Comparison of ENCODE assay signal across 8 cellular contexts in the genomic region with DNA sequence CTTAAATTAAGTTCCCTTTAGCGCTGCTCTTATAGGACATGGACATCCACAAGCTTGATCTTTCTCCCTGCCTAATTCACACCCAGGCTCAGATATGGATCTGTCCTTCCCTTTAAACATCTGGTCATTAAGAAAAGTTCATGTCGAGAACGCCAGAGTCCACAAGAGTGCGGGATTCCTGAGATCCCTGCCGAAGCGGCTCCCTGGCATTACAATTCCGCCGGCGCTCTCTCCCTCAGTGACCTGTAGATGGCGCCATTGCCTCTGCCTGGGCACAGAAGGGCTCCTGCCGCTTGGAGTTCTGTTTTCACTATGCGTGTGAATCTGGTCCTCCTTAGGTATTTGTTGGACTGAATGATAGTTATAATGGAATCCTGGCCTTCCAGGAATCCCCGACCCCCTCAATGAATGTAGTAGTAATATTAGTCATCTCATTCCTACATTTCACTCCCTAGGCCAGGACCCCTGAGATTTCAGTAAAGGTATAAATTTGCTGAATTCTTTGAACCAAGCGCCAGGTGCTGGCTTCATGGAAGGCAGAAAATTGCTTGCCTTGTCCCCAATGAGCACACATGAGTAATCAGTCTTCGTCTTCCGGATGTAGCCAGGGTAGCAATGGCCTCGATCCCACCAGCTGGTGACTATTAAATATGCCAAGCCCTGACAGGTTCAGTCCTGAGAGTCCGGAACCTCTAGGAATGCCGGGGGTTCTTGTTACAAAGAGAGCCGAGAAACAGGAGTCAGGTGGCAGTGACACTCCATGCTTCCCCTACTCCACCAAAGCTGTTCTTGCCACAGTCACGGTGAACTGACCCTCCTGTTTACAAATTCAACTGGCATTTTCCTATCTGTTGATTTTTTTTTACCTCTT. TPM values are rescaled to one million over a fixed set of nuclear protein-coding genes. Genes with fewer than 3 reads are reported as not detected.
DNase-seq lines count a peak whose midpoint lies in the region; ATAC-seq and TF ChIP-seq lines count a peak whose summit lies in the region.

No MANE protein-coding gene starts in this region.

- H3K27ac ChIP-seq in A673 (ENCODE audit: low read depth, low read length, poor library complexity, severe bottlenecking) = no peak overlapping the region
- no peak overlapping the region for H3K27ac ChIP-seq in cardiac muscle cell
- no peak overlapping the region for H3K27ac ChIP-seq in prostate gland
- H3K27ac ChIP-seq in aorta (ENCODE audit: low read depth in 1 of 2, low read length in 2 of 2) = no peak overlapping the region

- H3K36me3 ChIP-seq in A673 (ENCODE audit: insufficient read depth, low read length, poor library complexity, severe bottlenecking) (no peaks in the 10 kb centered on the region), cardiac muscle cell (no peaks in the 10 kb centered on the region), prostate gland (no peaks in the 10 kb centered on the region), aorta (ENCODE audit: control insufficient read depth in 1 of 2, insufficient read depth in 2 of 2, low read length in 1 of 2) (no peaks in the 10 kb centered on the region)

- no peaks in the 10 kb centered on the region for H3K9me3 ChIP-seq in A673 (ENCODE audit: low read depth, low read length, poor library complexity, severe bottlenecking)
- no peaks in the 10 kb centered on the region for H3K9me3 ChIP-seq in cardiac muscle cell (ENCODE audit: low read depth)
- H3K9me3 ChIP-seq in prostate gland = no peaks in the 10 kb centered on the region
- no peaks in the 10 kb centered on the region for H3K9me3 ChIP-seq in aorta (ENCODE audit: control insufficient read depth, low read length)

- no peak overlapping the region for H3K4me3 ChIP-seq in A673 (ENCODE audit: low read depth, low read length, poor library complexity, severe bottlenecking)
- H3K4me3 ChIP-seq in cardiac muscle cell = no peak overlapping the region
- H3K4me3 ChIP-seq in prostate gland = no peak overlapping the region
- no peak overlapping the region for H3K4me3 ChIP-seq in aorta (ENCODE audit: low read length in 2 of 2)

- H3K4me3 Mint-ChIP-seq in activated naive CD8-positive, alpha-beta T cell treated with anti-CD3 and anti-CD28 coated beads, Interleukin-2, amount 50 U/mL, for 24 hours = peak overlapping the region; percentile 2

- peak; percentile 99 for TF ChIP-seq CTCF in A673 (conservative IDR thresholded peaks at IDR 0.05; ENCODE audit: low read depth, low read length)
- TF ChIP-seq CTCF in cardiac muscle cell (IDR thresholded peaks at IDR 0.05; ENCODE audit: low read depth, low read length) = peak; percentile 99
- TF ChIP-seq CTCF in prostate gland (IDR thresholded peaks at IDR 0.05) = peak; percentile 73 to 81 (median 76)

- no peaks in the 10 kb centered on the region for H3K27me3 ChIP-seq in A673 (replicated peaks; ENCODE audit: insufficient read depth, low read depth, low read length, poor library complexity)
- H3K27me3 ChIP-seq in cardiac muscle cell = peaks cover 99% of the 10 kb centered on the region
- H3K27me3 ChIP-seq in prostate gland (replicated peaks; ENCODE audit: insufficient read depth) = peaks cover 3% of the 10 kb centered on the region
- H3K27me3 ChIP-seq in aorta (ENCODE audit: control insufficient read depth in 1 of 2, insufficient read depth in 2 of 2, low read length in 1 of 2) = no peaks in the 10 kb centered on the region

- BruUV-seq in A673 (replicated peaks; lab: Mats Ljungman, UMichigan) = no TSS peak

- peaks cover 4% of the 10 kb centered on the region for H3K4me1 Mint-ChIP-seq in activated naive CD8-positive, alpha-beta T cell treated with anti-CD3 and anti-CD28 coated beads, Interleukin-2, amount 50 U/mL, for 24 hours

- ATAC-seq in GM19043 (IDR thresholded peaks at IDR 0.05; ENCODE audit: low read depth, unreplicated experiment) (peak; percentile 77), aorta (ENCODE audit: low FRiP score) (peak; percentile 85)
- ATAC-seq in activated naive CD8-positive, alpha-beta T cell treated with anti-CD3 and anti-CD28 coated beads, Interleukin-2, amount 50 U/mL, for 24 hours = peak; percentile 61

- H3K27ac Mint-ChIP-seq in activated naive CD8-positive, alpha-beta T cell treated with anti-CD3 and anti-CD28 coated beads, Interleukin-2, amount 50 U/mL, for 24 hours = no peak overlapping the region

- WGBS in prostate gland = 9% methylated on average over 21 of the region's 21 CpGs
- WGBS in aorta, 2 donors = 20 to 22% methylated on average over 21 of the region's 21 CpGs

- intact Hi-C loops in A673 (cut with micrococcal nuclease; ENCODE audit: unreplicated experiment) (loop anchor here (2.0 to 10.0 kb wide), 3 partner anchors 87 to 207 kb away; a partner anchor contains a TSS), prostate gland (cut with DNase I) (no loop called here), aorta (cut with DNase I) (loop anchor here in 1 of 2 donors (2.0 kb wide), 1 partner anchor 87 kb away; no protein-coding TSS in a partner anchor)

- H3K4me1 ChIP-seq in A673 (ENCODE audit: insufficient read depth, low read length, poor library complexity, severe bottlenecking) (no peaks in the 10 kb centered on the region), cardiac muscle cell (ENCODE audit: low read depth) (no peaks in the 10 kb centered on the region), prostate gland (replicated peaks) (no peaks in the 10 kb centered on the region), aorta (ENCODE audit: control insufficient read depth in 1 of 2, insufficient read depth in 2 of 2, low read length in 2 of 2) (no peaks in the 10 kb centered on the region)

- H3K36me3 Mint-ChIP-seq in activated naive CD8-positive, alpha-beta T cell treated with anti-CD3 and anti-CD28 coated beads, Interleukin-2, amount 50 U/mL, for 24 hours (ENCODE audit: low read depth) = no peaks in the 10 kb centered on the region

- no peaks in the 10 kb centered on the region for H3K9me3 Mint-ChIP-seq in activated naive CD8-positive, alpha-beta T cell treated with anti-CD3 and anti-CD28 coated beads, Interleukin-2, amount 50 U/mL, for 24 hours

- CTCF ChIA-PET in A673 (lab: Charles Lee) = interaction anchor here (1.4 kb wide), 1 partner anchor 86 kb away, joined by 6 read pairs; no protein-coding TSS in a partner anchor

- POLR2A ChIA-PET in A673 (lab: Charles Lee; ENCODE audit: low non-redundant PET) = no interaction called here

- DNase-seq in A673 (ENCODE audit: low spot score) (peak; percentile 87), NCI-H1092 treated with DMSO at 0.1 percent for 48 hours (lab: John Stamatoyannopoulos, UW) (peak; percentile 64), SW 1271 (lab: John Stamatoyannopoulos, UW) (peak; percentile 60 to 90), cardiac muscle cell (ENCODE audit: low read depth in 1 of 2, low spot score in 1 of 2) (peak; percentile 82 to 88), prostate gland (ENCODE audit: low spot score) (peak; percentile 69), aorta (peak; percentile 82 to 91)
- peak; percentile 80 for DNase-seq in activated naive CD8-positive, alpha-beta T cell treated with anti-CD3 and anti-CD28 coated beads, Interleukin-2, amount 50 U/mL, for 24 hours

- H3K27me3 Mint-ChIP-seq in activated naive CD8-positive, alpha-beta T cell treated with anti-CD3 and anti-CD28 coated beads, Interleukin-2, amount 50 U/mL, for 24 hours = peaks cover 37% of the 10 kb centered on the region

- no peak for TF ChIP-seq POLR2A in prostate gland (IDR thresholded peaks at IDR 0.05)

RNA-seq across cellular contexts. Expression of a gene that starts 26.4 kb away (rescaled TPM):
- 1.1 and 2.4 TPM in 2 replicates for total RNA-seq in A673 (2021)
- not detected in 2 replicates for total RNA-seq in cardiac muscle cell
- polyA plus RNA-seq in cardiac muscle cell = not detected in 2 replicates
- under 1 TPM; 0.23 to 0.28 TPM for total RNA-seq in prostate gland
- under 1 TPM in 1 of 2 donors, not detected in 1; 0.78 TPM for total RNA-seq in aorta
- not detected for polyA plus RNA-seq in aorta

RNA-seq across cellular contexts. Expression of a gene that starts 38.4 kb away (rescaled TPM):
- total RNA-seq in A673 (2021) = 8.2 and 11.6 TPM in 2 replicates
- 0.21 TPM in 1 of 2 replicates, not detected in the other for total RNA-seq in cardiac muscle cell
- polyA plus RNA-seq in cardiac muscle cell = 0.30 TPM in 1 of 2 replicates, not detected in the other
- under 1 TPM; 0.18 to 0.97 TPM for total RNA-seq in prostate gland
- 1 to 10 TPM in 1 of 2 donors, under 1 TPM in 1; 0.39 to 1.2 TPM for total RNA-seq in aorta
- 1 to 10 TPM in 1 of 2 donors, not detected in 1; 1.8 TPM for polyA plus RNA-seq in aorta

RNA-seq across cellular contexts. Expression of a gene that starts 41.6 kb away (rescaled TPM):
- total RNA-seq in A673 (2021) (0.67 and 1.1 TPM in 2 replicates), cardiac muscle cell (not detected in 2 replicates), prostate gland (under 1 TPM in 1 of 2 donors, not detected in 1; 0.23 TPM), aorta (under 1 TPM in 1 of 2 donors, not detected in 1; 0.72 TPM)
- polyA plus RNA-seq in cardiac muscle cell (not detected in 2 replicates), aorta (not detected)
